8 cellular contexts compared by ENCODE assay signal in genomic region chr15:98292442-98293240, GRCh38.
DNase-seq lines count a peak whose midpoint lies in the region; ATAC-seq, FAIRE-seq and TF ChIP-seq lines count a peak whose summit lies in the region.

No MANE protein-coding gene starts in this region.

- H3K36me3 ChIP-seq in NT2/D1 (ENCODE audit: insufficient read depth, insufficient read length, low read length) (no peaks in the 10 kb centered on the region), K562 (ENCODE audit: control insufficient read depth, insufficient read depth, low read length) (no peaks in the 10 kb centered on the region), stomach (no peaks in the 10 kb centered on the region)

- H3K4me2 ChIP-seq in K562 (ENCODE audit: insufficient read depth, low read length) = no peak overlapping the region

- TF ChIP-seq POLR2A in K562 (conservative IDR thresholded peaks at IDR 0.05) (no peak), stomach (IDR thresholded peaks at IDR 0.05) (no peak)

- TF ChIP-seq RAD21 in K562 (CRISPR knock-in tag; conservative IDR thresholded peaks at IDR 0.05 in 1 of 2, IDR thresholded peaks at IDR 0.05 in 1 of 2) = peak in 1 of 2 experiments; percentile 29; a peak in 1 of 4 replicates

- peaks cover 26% of the 10 kb centered on the region for H3K27me3 ChIP-seq in NT2/D1 (ENCODE audit: insufficient read depth, insufficient read length)
- H3K27me3 ChIP-seq in K562 (ENCODE audit: control insufficient read depth in 2 of 2, insufficient read depth in 2 of 2, low read length in 2 of 2) = peaks cover 11 to 25% of the 10 kb centered on the region in 2 experiments; a peak in 3 of 5 replicates
- H3K27me3 ChIP-seq in stomach = peaks cover 0 to 64% (median 25%) of the 10 kb centered on the region in 3 donors

- POLR2A ChIA-PET in K562 (lab: Yijun Ruan, JAX) = no interaction called here

- no peak overlapping the region for H2AFZ ChIP-seq in K562 (ENCODE audit: low read depth, low read length)

- TF ChIP-seq CTCF in K562 (IDR thresholded peaks at IDR 0.05 in 2 of 3, conservative IDR thresholded peaks at IDR 0.05 in 1 of 3; ENCODE audit: insufficient read depth in 2 of 3, low read depth in 1 of 3, low read length in 3 of 3) (peak; percentile 68 to 84 (median 81)), stomach (IDR thresholded peaks at IDR 0.05) (peak in 4 of 7 experiments; percentile 21 to 55 (median 36))

- in situ Hi-C loops in K562 (cut with MboI) = loop anchor here (25.0 kb wide), 1 partner anchor 380 kb away; no protein-coding TSS in a partner anchor

- H3K9ac ChIP-seq in NT2/D1 (ENCODE audit: insufficient read length, low read depth) (peak overlapping the region; percentile 47), K562 (ENCODE audit: insufficient read depth in 1 of 2, low read depth in 2 of 2, low read length in 2 of 2) (no peak overlapping the region)

- H3K4me1 ChIP-seq in NT2/D1 (ENCODE audit: insufficient read depth, insufficient read length) (no peaks in the 10 kb centered on the region), K562 (replicated peaks in 1 of 2; ENCODE audit: control insufficient read depth in 2 of 2, insufficient read depth in 2 of 2, low read length in 2 of 2) (peaks cover 0 to 5% of the 10 kb centered on the region in 2 experiments; a peak in 1 of 5 replicates), stomach (peaks cover 7 to 12% (median 8%) of the 10 kb centered on the region in 4 donors)

- H3K4me3 ChIP-seq in NT2/D1 (ENCODE audit: insufficient read length, low read depth) (peak overlapping the region; percentile 43), K562 (no peak overlapping the region), stomach (no peak overlapping the region)

- H4K20me1 ChIP-seq in K562 (replicated peaks; ENCODE audit: control insufficient read depth, insufficient read depth, low read length) = no peaks in the 10 kb centered on the region; the same call in 1 of the 2 replicates

- DNase-seq in Right ventricle myocardium superior (peak; percentile 59), Right ventricle myocardium inferior (ENCODE audit: missing footprints) (no peak), NT2/D1 (ENCODE audit: low read depth, low spot score) (peak; percentile 68), K562 (ENCODE audit: extremely low read depth in 1 of 4, low spot score in 3 of 4) (peak; percentile 61 to 83 (median 76)), kidney tubule cell (ENCODE audit: low spot score) (peak; percentile 71), stomach (peak; percentile 38)

- no peaks in the 10 kb centered on the region for H3K79me2 ChIP-seq in K562 (ENCODE audit: control insufficient read depth, insufficient read depth, low read length)

- FAIRE-seq in K562 (lab: Jason Lieb, UNC) = peak; percentile 72

- intact Hi-C loops in Right ventricle myocardium superior (cut with DNase I) = loop anchor here (5.0 kb wide), 1 partner anchor 390 kb away; no protein-coding TSS in a partner anchor
- intact Hi-C loops in Right ventricle myocardium inferior (cut with DNase I) = loop anchor here (10.0 kb wide), 1 partner anchor 388 kb away; no protein-coding TSS in a partner anchor
- intact Hi-C loops in K562 (cut with micrococcal nuclease) = loop anchor here (5.0 to 10.0 kb wide), 2 partner anchors 130 to 1058 kb away; no protein-coding TSS in a partner anchor
- intact Hi-C loops in stomach (cut with DNase I; ENCODE audit: low total_unique reads) = no loop called here

- no TSS peak for BruUV-seq in K562 (replicated peaks; lab: Mats Ljungman, UMichigan)

- no peaks in the 10 kb centered on the region; the same call in 1 of the 2 replicates for H3K9me3 ChIP-seq in NT2/D1 (ENCODE audit: insufficient read depth, low read length)
- H3K9me3 ChIP-seq in K562 (replicated peaks; ENCODE audit: control insufficient read depth, insufficient read depth, low read depth, low read length) = no peaks in the 10 kb centered on the region
- H3K9me3 ChIP-seq in stomach = no peaks in the 10 kb centered on the region

- no peak overlapping the region for H3K27ac ChIP-seq in K562 (ENCODE audit: extremely low read depth, low read depth, low read length)
- H3K27ac ChIP-seq in stomach = no peak overlapping the region

- WGBS in K562 (ENCODE audit: insufficient coverage, low coverage, missing lambda C conversion rate) = 25% methylated on average over 40 of the region's 46 CpGs
- 2 to 6% (median 5%) methylated on average over 16 to 46 of the region's 46 CpGs for WGBS in stomach, 5 donors

- TF ChIP-seq EP300 in K562 (IDR thresholded peaks at IDR 0.05; ENCODE audit: low read length) (no peak), stomach (IDR thresholded peaks at IDR 0.05) (no peak)

- CTCF ChIA-PET in K562 (lab: Yijun Ruan, JAX; ENCODE audit: low intra/inter-chr PET ratio) = no interaction called here

- ATAC-seq in Right ventricle myocardium superior (ENCODE audit: poor library complexity) (peak; percentile 29), Right ventricle myocardium inferior (no peak), HG02981 (IDR thresholded peaks at IDR 0.05; ENCODE audit: unreplicated experiment) (peak; percentile 79), K562 (peak; percentile 99), HG02970 (IDR thresholded peaks at IDR 0.05; ENCODE audit: low FRiP score, unreplicated experiment) (no peak)

- no peaks in the 10 kb centered on the region for H3K9me1 ChIP-seq in K562 (ENCODE audit: control insufficient read depth, insufficient read depth, low read length)

TF ChIP-seq in K562, 482 proteins besides CTCF, POLR2A, EP300 and RAD21:
- TF ChIP-seq TRIM24 (IDR thresholded peaks at IDR 0.05) (no peak), CREM (IDR thresholded peaks at IDR 0.05; ENCODE audit: low read depth) (0 out of 2 replicates have a peak, but pooled peaks have one; percentile 31), SNIP1 (IDR thresholded peaks at IDR 0.05; ENCODE audit: low read depth) (no peak), SMC3 (conservative IDR thresholded peaks at IDR 0.05; ENCODE audit: insufficient read depth, low read depth, low read length) (0 out of 2 replicates have a peak, but pooled peaks have one; percentile 26)

Comparison
In these comparisons a context has a peak if more than half of its experiments do, and no peak if none do; other contexts are left out.
1. ATAC-seq: peak in Right ventricle myocardium superior (single experiment), HG02981 (single experiment) and K562 (single experiment); none in Right ventricle myocardium inferior (single experiment) and HG02970 (single experiment).